10 cellular contexts compared by ENCODE assay signal in genomic region chr1:14598007-14598497, GRCh38. TPM values are rescaled to one million over a fixed set of nuclear protein-coding genes. Genes with fewer than 3 reads are reported as not detected.
DNase-seq lines count a peak whose midpoint lies in the region; ATAC-seq, FAIRE-seq and TF ChIP-seq lines count a peak whose summit lies in the region.
"Had no signal": no experiment of that assay in that cellular context is flagged by ENCODE, and none has a peak within 500 bp of the region (broad histone marks: within the 10 kb centered on the region; RNA-seq: fewer than 3 reads in every experiment).

No MANE protein-coding gene starts in this region.

- H3K27ac ChIP-seq in HUES64 (ENCODE audit: low read depth, low read length) (peak overlapping the region; percentile 64), kidney (ENCODE audit: low read depth in 2 of 2, low read length in 2 of 2) (peak overlapping the region; percentile 11 to 47), stomach smooth muscle (ENCODE audit: low read length) (no peak overlapping the region)

- ATAC-seq in HG02938 (IDR thresholded peaks at IDR 0.05; ENCODE audit: unreplicated experiment) (no peak), GM18861 (IDR thresholded peaks at IDR 0.05; ENCODE audit: unreplicated experiment) (no peak)

- TF ChIP-seq CTCF in astrocyte of the cerebellum (IDR thresholded peaks at IDR 0.05; ENCODE audit: low read depth, low read length, missing control alignments): no peak
- no peak for TF ChIP-seq CTCF in kidney (IDR thresholded peaks at IDR 0.05; ENCODE audit: borderline replicate concordance, extremely low read depth, insufficient read depth)

- H3K4me3 ChIP-seq in HUES64 (ENCODE audit: low read length) (peak overlapping the region; percentile 82), astrocyte of the cerebellum (ENCODE audit: low read depth, low read length) (peak overlapping the region; percentile 69), kidney (ENCODE audit: low read length in 2 of 2) (peak overlapping the region; percentile 50 to 54), stomach smooth muscle (ENCODE audit: low read length in 2 of 2) (peak overlapping the region; percentile 28 to 71)

- WGBS in HUES64: under 1% methylated on average over 26 of the region's 26 CpGs

- DNase-seq in astrocyte of the cerebellum (ENCODE audit: low read depth) (no peak), kidney (peak; percentile 75), NCI-H446 treated with DMSO at 0.1 percent for 48 hours (lab: John Stamatoyannopoulos, UW) (no peak), D341Med (ENCODE audit: low spot score) (no peak)
- DNase-seq: activated naive CD4-positive, alpha-beta T cell; SHP77 treated with DMSO at 0.1 percent for 48 hours had no signal

- H3K9ac ChIP-seq in HUES64 (ENCODE audit: low read depth, low read length) (peak overlapping the region; percentile 74), kidney (ENCODE audit: low read length in 2 of 2) (peak overlapping the region in 1 of 2 donors; percentile 26), stomach smooth muscle (ENCODE audit: low read length in 2 of 2) (no peak overlapping the region)

- H3K27me3 ChIP-seq in HUES64 (ENCODE audit: insufficient read depth, low read length): peaks cover 25% of the 10 kb centered on the region
- H3K27me3 ChIP-seq in stomach smooth muscle (ENCODE audit: control insufficient read depth in 1 of 2, insufficient read depth in 2 of 2, low read length in 2 of 2): peaks cover 26 to 30% of the 10 kb centered on the region in 2 donors

- no peak for FAIRE-seq in kidney (lab: Jason Lieb, UNC)

- H3K9me3 ChIP-seq in HUES64 (ENCODE audit: insufficient read depth, low read depth, low read length) (no peaks in the 10 kb centered on the region), kidney (ENCODE audit: control insufficient read depth in 1 of 2, low read length in 2 of 2) (no peaks in the 10 kb centered on the region), stomach smooth muscle (ENCODE audit: control insufficient read depth in 2 of 2, low read length in 2 of 2) (no peaks in the 10 kb centered on the region)

- in situ Hi-C loops in astrocyte of the cerebellum (cut with HindIII; ENCODE audit: low sequenced_read_pairs): no loop called here

- H3K36me3 ChIP-seq in HUES64 (ENCODE audit: insufficient read depth, low read length) (no peaks in the 10 kb centered on the region), kidney (ENCODE audit: control insufficient read depth in 1 of 2, insufficient read depth in 2 of 2, low read length in 2 of 2) (no peaks in the 10 kb centered on the region), stomach smooth muscle (ENCODE audit: control insufficient read depth in 2 of 2, insufficient read depth in 2 of 2, low read length in 2 of 2) (no peaks in the 10 kb centered on the region)

- peaks cover 59% of the 10 kb centered on the region for H3K4me1 ChIP-seq in HUES64 (ENCODE audit: insufficient read depth, low read length)
- peaks cover 2 to 7% of the 10 kb centered on the region in 2 donors for H3K4me1 ChIP-seq in kidney (ENCODE audit: control insufficient read depth in 1 of 2, insufficient read depth in 1 of 2, low read depth in 1 of 2, low read length in 2 of 2)
- H3K4me1 ChIP-seq in stomach smooth muscle (ENCODE audit: control insufficient read depth, insufficient read depth, low read length): peaks cover 15% of the 10 kb centered on the region

- intact Hi-C loops in kidney (cut with DNase I): no loop called here

RNA-seq across cellular contexts. Expression of gene KAZN, which starts 0.4 kb away (rescaled TPM):
- 7.4 TPM for polyA plus RNA-seq in HUES64 (2013, experiment 1 of 2)
- 9.1 TPM for polyA plus RNA-seq in HUES64 (2013, experiment 2 of 2)
- total RNA-seq in kidney: 60.8 TPM
- 17.4 TPM for polyA plus RNA-seq in kidney (ENCODE audit: insufficient read depth, low read depth, low replicate concordance)
